7 cellular contexts compared by ENCODE assay signal in the genomic region with DNA sequence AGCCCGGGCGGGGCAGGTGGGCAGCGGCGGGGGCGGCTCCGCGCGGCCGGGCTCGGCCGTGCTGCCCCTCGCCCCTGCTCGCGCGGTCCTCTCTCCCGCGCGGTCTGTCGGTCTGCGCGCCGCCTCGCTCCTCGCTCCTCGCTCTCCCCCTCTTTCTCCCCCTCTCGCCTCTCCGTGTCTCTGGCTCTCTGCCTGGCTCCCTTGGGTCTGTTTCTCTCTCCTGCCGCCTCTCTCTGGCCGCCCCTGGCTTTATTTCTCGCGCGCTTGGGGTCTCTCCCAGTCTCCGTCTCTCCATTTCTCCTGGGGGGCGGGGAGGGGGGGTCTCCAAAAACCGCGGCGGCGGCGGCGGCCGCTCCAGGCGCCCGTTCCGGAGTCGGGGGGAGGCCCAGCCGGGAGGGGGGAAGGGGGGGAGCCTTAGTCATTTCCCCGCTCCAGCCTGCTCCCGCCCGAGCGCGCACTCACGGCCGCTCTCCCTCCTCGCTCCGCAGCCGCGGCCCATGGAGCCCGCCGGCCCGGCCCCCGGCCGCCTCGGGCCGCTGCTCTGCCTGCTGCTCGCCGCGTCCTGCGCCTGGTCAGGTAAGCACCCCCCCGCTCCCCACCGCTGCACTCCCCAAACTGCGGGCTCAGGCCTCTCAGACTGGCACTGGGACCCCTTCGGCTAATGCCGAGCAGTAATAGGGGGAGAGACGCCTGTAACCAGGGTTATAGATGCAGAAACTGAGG. TPM values are rescaled to one million over a fixed set of nuclear protein-coding genes. Genes with fewer than 3 reads are reported as not detected.
DNase-seq lines count a peak whose midpoint lies in the region; ATAC-seq and TF ChIP-seq lines count a peak whose summit lies in the region.

A gene (plus strand): TSS at position 457 of the 723 bp plus-strand sequence. CDS start 41 bp downstream, at position 498.

- CTCF ChIA-PET in WTC11 (lab: Charles Lee), result no interaction called here

- no peaks in the 10 kb centered on the region for H3K9me3 Mint-ChIP-seq in WTC11

- peaks cover 52% of the 10 kb centered on the region for H3K4me1 ChIP-seq in muscle layer of colon (ENCODE audit: insufficient read depth, low read length)
- peaks cover 22% of the 10 kb centered on the region for H3K4me1 ChIP-seq in upper lobe of right lung

- no peak for TF ChIP-seq CTCF in WTC11 (IDR thresholded peaks at IDR 0.05)
- no peak for TF ChIP-seq CTCF in upper lobe of right lung (IDR thresholded peaks at IDR 0.05)

- ATAC-seq in WTC11, result peak; percentile 39
- peak; percentile 24 for ATAC-seq in upper lobe of right lung

- H3K9me3 ChIP-seq in muscle layer of colon (ENCODE audit: low read length) (no peaks in the 10 kb centered on the region), upper lobe of right lung (no peaks in the 10 kb centered on the region)

- H3K36me3 ChIP-seq in muscle layer of colon (ENCODE audit: insufficient read depth, low read length) (no peaks in the 10 kb centered on the region), upper lobe of right lung (no peaks in the 10 kb centered on the region)

- peak within 1 kb of the TSS; percentile 77 for H3K4me3 Mint-ChIP-seq in WTC11

- H3K27me3 ChIP-seq in muscle layer of colon (ENCODE audit: control insufficient read depth in 1 of 2, insufficient read depth in 2 of 2, low read length in 2 of 2), result no peaks in the 10 kb centered on the region
- peaks cover 20% of the 10 kb centered on the region for H3K27me3 ChIP-seq in upper lobe of right lung

- no peaks in the 10 kb centered on the region for H3K36me3 Mint-ChIP-seq in WTC11

- H3K4me3 ChIP-seq in muscle layer of colon (ENCODE audit: low read depth in 1 of 2, low read length in 2 of 2), result peak within 1 kb of the TSS; percentile 64 to 82
- peak within 1 kb of the TSS; percentile 68 for H3K4me3 ChIP-seq in upper lobe of right lung

- H3K27ac Mint-ChIP-seq in WTC11, result peak within 1 kb of the TSS; percentile 9; the same call in 1 of the 2 replicates

- H3K27ac ChIP-seq in muscle layer of colon (ENCODE audit: low read depth, low read length) (peak within 1 kb of the TSS; percentile 86), upper lobe of right lung (peak within 1 kb of the TSS; percentile 79)

- H3K4me1 Mint-ChIP-seq in WTC11, result peaks cover 65% of the 10 kb centered on the region

- peak within 1 kb of the TSS; percentile 81 for H3K9ac ChIP-seq in muscle layer of colon (ENCODE audit: low read length)

- peaks cover 52% of the 10 kb centered on the region for H3K27me3 Mint-ChIP-seq in WTC11 (ENCODE audit: low read depth)

- DNase-seq in GDM1 (lab: John Stamatoyannopoulos, UW) (peak; percentile 56), KBM-7 (peak; percentile 60), WTC11 (ENCODE audit: low spot score) (peak; percentile 42), fibroblast of peridontal ligament (ENCODE audit: extremely low read depth) (peak; percentile 55), upper lobe of right lung (peak; percentile 72), NAMALWA (ENCODE audit: low spot score) (no peak)

- intact Hi-C loops in upper lobe of right lung (cut with DNase I), result no loop called here

- in situ Hi-C loops in KBM-7 (cut with MboI; ENCODE audit: low pct_unique_long_range_greater_than_20kb, low sequenced_read_pairs), result no loop called here

- POLR2A ChIA-PET in WTC11 (lab: Charles Lee), result no interaction called here

TF ChIP-seq in WTC11, 78 proteins besides CTCF, POLR2A, EP300 and RAD21:
- TF ChIP-seq SOX15 (CRISPR knock-in tag; IDR thresholded peaks at IDR 0.05), result no peak
- TF ChIP-seq, protein P1, sequence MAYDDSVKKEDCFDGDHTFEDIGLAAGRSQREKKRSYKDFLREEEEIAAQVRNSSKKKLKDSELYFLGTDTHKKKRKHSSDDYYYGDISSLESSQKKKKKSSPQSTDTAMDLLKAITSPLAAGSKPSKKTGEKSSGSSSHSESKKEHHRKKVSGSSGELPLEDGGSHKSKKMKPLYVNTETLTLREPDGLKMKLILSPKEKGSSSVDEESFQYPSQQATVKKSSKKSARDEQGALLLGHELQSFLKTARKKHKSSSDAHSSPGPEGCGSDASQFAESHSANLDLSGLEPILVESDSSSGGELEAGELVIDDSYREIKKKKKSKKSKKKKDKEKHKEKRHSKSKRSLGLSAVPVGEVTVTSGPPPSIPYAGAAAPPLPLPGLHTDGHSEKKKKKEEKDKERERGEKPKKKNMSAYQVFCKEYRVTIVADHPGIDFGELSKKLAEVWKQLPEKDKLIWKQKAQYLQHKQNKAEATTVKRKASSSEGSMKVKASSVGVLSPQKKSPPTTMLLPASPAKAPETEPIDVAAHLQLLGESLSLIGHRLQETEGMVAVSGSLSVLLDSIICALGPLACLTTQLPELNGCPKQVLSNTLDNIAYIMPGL (CRISPR knock-in tag; IDR thresholded peaks at IDR 0.05), result 0 out of 2 replicates have a peak, but pooled peaks have one; percentile 20

RNA-seq across cellular contexts. Expression of the gene that starts here (rescaled TPM):
- total RNA-seq in WTC11 (2021) (5.9 to 8.9 TPM (median 6.7 TPM) in 3 replicates), upper lobe of right lung (93.8 TPM)
